23 cellular contexts compared by ENCODE assay signal in genomic region chr14:74911704-74912103, GRCh38. TPM values are rescaled to one million over a fixed set of nuclear protein-coding genes. Genes with fewer than 3 reads are reported as not detected.
DNase-seq lines count a peak whose midpoint lies in the region; ATAC-seq, FAIRE-seq and TF ChIP-seq lines count a peak whose summit lies in the region.
"Had no signal": no experiment of that assay in that cellular context is flagged by ENCODE, and none has a peak within 500 bp of the region (broad histone marks: within the 10 kb centered on the region; RNA-seq: fewer than 3 reads in every experiment).

No MANE protein-coding gene starts in this region.

- no peaks in the 10 kb centered on the region for H3K36me3 Mint-ChIP-seq in activated T-helper 1 cell treated with anti-CD3 and anti-CD28 coated beads, Interleukin-12 subunit alpha, Interleukin-12 subunit beta, Interleukin-2, Interleukin-4 antibody, amounts not matched to agents 30 ng/mL and 10 ng/mL and 1 ng/mL, durations not matched to agents 14 hours and 24 hours and 36 hours (ENCODE audit: low read depth)

- no peaks in the 10 kb centered on the region for H3K27me3 Mint-ChIP-seq in activated T-helper 1 cell treated with anti-CD3 and anti-CD28 coated beads, Interleukin-12 subunit alpha, Interleukin-12 subunit beta, Interleukin-2, Interleukin-4 antibody, amounts not matched to agents 30 ng/mL and 10 ng/mL and 1 ng/mL, durations not matched to agents 14 hours and 24 hours and 36 hours (ENCODE audit: insufficient read depth)
- H3K27me3 Mint-ChIP-seq: B cell had no signal

- in situ Hi-C loops in HepG2 (cut with HindIII; ENCODE audit: extremely low pct_ligation_motif_present, low pct_unique_long_range_greater_than_20kb) = loop anchor here (5.0 kb wide), 1 partner anchor 181 kb away; no protein-coding TSS in a partner anchor

- no peaks in the 10 kb centered on the region for H3K9me2 ChIP-seq in PC-9 (ENCODE audit: insufficient read depth)

- intact Hi-C loops in HepG2 (cut with micrococcal nuclease; ENCODE audit: unreplicated experiment) = no loop called here
- intact Hi-C loops in right lobe of liver (cut with DNase I) = no loop called here
- intact Hi-C loops in PC-9 (cut with micrococcal nuclease; ENCODE audit: unreplicated experiment) = no loop called here
- intact Hi-C loops in activated T-helper 1 cell treated with anti-CD3 and anti-CD28 coated beads, Interleukin-12 subunit alpha, Interleukin-12 subunit beta, Interleukin-2, Interleukin-4 antibody, amounts not matched to agents 30 ng/mL and 10 ng/mL and 1 ng/mL, durations not matched to agents 14 hours and 24 hours and 36 hours (cut with micrococcal nuclease) = no loop called here

- no peak for ATAC-seq in HepG2
- ATAC-seq in right lobe of liver = no peak
- ATAC-seq in foreskin keratinocyte = peak; percentile 29
- ATAC-seq: PC-3 had no signal

- no peak overlapping the region for H3K23ac ChIP-seq in mesendoderm (ENCODE audit: low read length)

- H3K27me3 ChIP-seq in HepG2 (ENCODE audit: control insufficient read depth in 1 of 2, insufficient read depth in 2 of 2, low read length in 2 of 2) = no peaks in the 10 kb centered on the region
- H3K27me3 ChIP-seq in right lobe of liver = no peaks in the 10 kb centered on the region
- no peaks in the 10 kb centered on the region for H3K27me3 ChIP-seq in PC-9 (ENCODE audit: insufficient read depth, low read depth)
- no peaks in the 10 kb centered on the region for H3K27me3 ChIP-seq in foreskin keratinocyte
- H3K27me3 ChIP-seq in mesendoderm (ENCODE audit: insufficient read depth, low read length, poor library complexity) = no peaks in the 10 kb centered on the region

- no peaks in the 10 kb centered on the region for H3K9me3 Mint-ChIP-seq in activated T-helper 1 cell treated with anti-CD3 and anti-CD28 coated beads, Interleukin-12 subunit alpha, Interleukin-12 subunit beta, Interleukin-2, Interleukin-4 antibody, amounts not matched to agents 30 ng/mL and 10 ng/mL and 1 ng/mL, durations not matched to agents 14 hours and 24 hours and 36 hours

- no peaks in the 10 kb centered on the region for H3K36me3 ChIP-seq in HepG2 (replicated peaks in 1 of 2; ENCODE audit: control insufficient read depth in 1 of 2, insufficient read depth in 2 of 2, low read length in 2 of 2)
- H3K36me3 ChIP-seq in right lobe of liver = no peaks in the 10 kb centered on the region
- no peaks in the 10 kb centered on the region for H3K36me3 ChIP-seq in PC-9 (ENCODE audit: low read depth)
- no peaks in the 10 kb centered on the region for H3K36me3 ChIP-seq in mesendoderm (ENCODE audit: control insufficient read depth, insufficient read depth, low read length)

- CTCF ChIA-PET in HepG2 (lab: Yijun Ruan, JAX; ENCODE audit: low intra/inter-chr PET ratio, low total read pairs) (no interaction called here), PC-9 (lab: Charles Lee) (interaction anchor here (0.5 to 1.7 kb wide), 7 partner anchors 15 to 1262 kb away, joined by 3 to 12 read pairs (median 6); no protein-coding TSS in a partner anchor)

- H3K18ac ChIP-seq in mesendoderm (ENCODE audit: low read length) = no peak overlapping the region

- H3K4me3 ChIP-seq in HepG2 (replicated peaks in 1 of 3; ENCODE audit: insufficient read depth in 1 of 3, low read depth in 2 of 3, low read length in 3 of 3) = no peak overlapping the region
- no peak overlapping the region for H3K4me3 ChIP-seq in right lobe of liver
- no peak overlapping the region for H3K4me3 ChIP-seq in PC-9
- H3K4me3 ChIP-seq in mesendoderm (ENCODE audit: low read length) = no peak overlapping the region
- H3K4me3 ChIP-seq: GM23248, SK-N-MC had no signal

- H2AFZ ChIP-seq in HepG2 (ENCODE audit: low read length) (no peak overlapping the region), PC-9 (no peak overlapping the region)
- H2AFZ ChIP-seq: GM23248 had no signal

- no peak overlapping the region for H2BK15ac ChIP-seq in mesendoderm (replicated peaks; ENCODE audit: low read depth)

- H3F3A ChIP-seq in PC-9 (ENCODE audit: insufficient read depth, low read depth) = peaks cover 4% of the 10 kb centered on the region; the same call in 1 of the 2 replicates

- TF ChIP-seq POLR2A in HepG2 (IDR thresholded peaks at IDR 0.05; ENCODE audit: insufficient read depth in 1 of 2, low read depth in 2 of 2, low read length in 2 of 2) = no peak
- TF ChIP-seq POLR2A in right lobe of liver (IDR thresholded peaks at IDR 0.05) = no peak

- POLR2A ChIA-PET in HepG2 (lab: Yijun Ruan, JAX) = interaction anchor here (1.5 kb wide), 1 partner anchor 11 kb away, joined by 5 read pairs; the partner anchor contains the start of gene RPS6KL1
- POLR2A ChIA-PET in PC-9 (lab: Charles Lee; ENCODE audit: unreplicated experiment) = interaction anchor here (0.6 kb wide), 1 partner anchor 107 kb away, joined by 7 read pairs; no protein-coding TSS in a partner anchor

- FAIRE-seq in HepG2 (lab: Jason Lieb, UNC) (no peak), urothelium cell line (lab: Jason Lieb, UNC) (no peak)
- FAIRE-seq: A204.1 had no signal

- no peak overlapping the region for H4K5ac ChIP-seq in mesendoderm (ENCODE audit: low read length)

- no peaks in the 10 kb centered on the region for H4K20me1 ChIP-seq in HepG2 (ENCODE audit: insufficient read depth, low read length)
- H4K20me1 ChIP-seq in PC-9 (ENCODE audit: insufficient read depth) = no peaks in the 10 kb centered on the region

- H3K27ac Mint-ChIP-seq in activated T-helper 1 cell treated with anti-CD3 and anti-CD28 coated beads, Interleukin-12 subunit alpha, Interleukin-12 subunit beta, Interleukin-2, Interleukin-4 antibody, amounts not matched to agents 30 ng/mL and 10 ng/mL and 1 ng/mL, durations not matched to agents 14 hours and 24 hours and 36 hours = no peak overlapping the region
- H3K27ac Mint-ChIP-seq: B cell had no signal

- no TSS peak for BruUV-seq in HepG2 (replicated peaks; lab: Mats Ljungman, UMichigan)
- no TSS peak for BruUV-seq in PC-9 (replicated peaks; lab: Mats Ljungman, UMichigan)

- H3K27ac ChIP-seq in HepG2 (ENCODE audit: extremely low read length, insufficient read depth, low read length) (no peak overlapping the region), right lobe of liver (no peak overlapping the region), PC-9 (no peak overlapping the region), foreskin keratinocyte (no peak overlapping the region), mesendoderm (ENCODE audit: low read depth, low read length) (no peak overlapping the region)
- H3K27ac ChIP-seq: GM23248, SK-N-MC had no signal

- no peak for TF ChIP-seq CTCF in HepG2 (CRISPR knock-in tag; IDR thresholded peaks at IDR 0.05)
- no peak for TF ChIP-seq CTCF in right lobe of liver (IDR thresholded peaks at IDR 0.05)
- TF ChIP-seq CTCF in PC-9 (conservative IDR thresholded peaks at IDR 0.05) = no peak
- TF ChIP-seq CTCF in foreskin keratinocyte (conservative IDR thresholded peaks at IDR 0.05) = no peak

- no peaks in the 10 kb centered on the region for H3K79me1 ChIP-seq in mesendoderm (ENCODE audit: low read length)

- H3K4me1 ChIP-seq in HepG2 (ENCODE audit: insufficient read depth, low read length) (peaks cover 11% of the 10 kb centered on the region; the same call in 1 of the 2 replicates), right lobe of liver (peaks cover 0 to 7% (median 0%) of the 10 kb centered on the region in 4 donors), PC-9 (replicated peaks; ENCODE audit: insufficient read depth) (peaks cover 8% of the 10 kb centered on the region), foreskin keratinocyte (no peaks in the 10 kb centered on the region), mesendoderm (ENCODE audit: control insufficient read depth, low read depth, low read length) (no peaks in the 10 kb centered on the region)

- no peak overlapping the region for H2BK5ac ChIP-seq in mesendoderm (ENCODE audit: low read length)

- TF ChIP-seq RAD21 in HepG2 (CRISPR knock-in tag; IDR thresholded peaks at IDR 0.05) = no peak

- no peak overlapping the region for H2AK5ac ChIP-seq in mesendoderm (ENCODE audit: low read length)

- H3K4me3 Mint-ChIP-seq in activated T-helper 1 cell treated with anti-CD3 and anti-CD28 coated beads, Interleukin-12 subunit alpha, Interleukin-12 subunit beta, Interleukin-2, Interleukin-4 antibody, amounts not matched to agents 30 ng/mL and 10 ng/mL and 1 ng/mL, durations not matched to agents 14 hours and 24 hours and 36 hours = no peak overlapping the region
- H3K4me3 Mint-ChIP-seq: B cell had no signal

- no peak for TF ChIP-seq EP300 in HepG2 (IDR thresholded peaks at IDR 0.05; ENCODE audit: low read depth in 2 of 2, low read length in 2 of 2)
- no peak for TF ChIP-seq EP300 in HepG2 (CRISPR knock-in tag; IDR thresholded peaks at IDR 0.05; ENCODE audit: borderline replicate concordance)

- H3K4me1 Mint-ChIP-seq in activated T-helper 1 cell treated with anti-CD3 and anti-CD28 coated beads, Interleukin-12 subunit alpha, Interleukin-12 subunit beta, Interleukin-2, Interleukin-4 antibody, amounts not matched to agents 30 ng/mL and 10 ng/mL and 1 ng/mL, durations not matched to agents 14 hours and 24 hours and 36 hours (ENCODE audit: low read depth) = no peaks in the 10 kb centered on the region

- no peaks in the 10 kb centered on the region for H3K79me2 ChIP-seq in HepG2 (ENCODE audit: insufficient read depth, low read length)
- no peaks in the 10 kb centered on the region for H3K79me2 ChIP-seq in PC-9 (ENCODE audit: low read depth)
- H3K79me2 ChIP-seq in mesendoderm (ENCODE audit: control insufficient read depth, insufficient read depth, low read length) = no peaks in the 10 kb centered on the region

- no peak overlapping the region for H3K4ac ChIP-seq in mesendoderm (ENCODE audit: low read depth, low read length)

- H3K9ac ChIP-seq in HepG2 (ENCODE audit: insufficient read depth, low read depth, low read length) (no peak overlapping the region), mesendoderm (ENCODE audit: low read length) (no peak overlapping the region)
- H3K9ac ChIP-seq: GM23248 had no signal

- H3K9me3 ChIP-seq in HepG2 (ENCODE audit: low read length) = no peaks in the 10 kb centered on the region
- no peaks in the 10 kb centered on the region for H3K9me3 ChIP-seq in right lobe of liver
- no peaks in the 10 kb centered on the region for H3K9me3 ChIP-seq in PC-9 (ENCODE audit: insufficient read depth, low read depth)

- H3K4me2 ChIP-seq in HepG2 (ENCODE audit: low read depth, low read length) (no peak overlapping the region), PC-9 (peak overlapping the region; percentile 34), mesendoderm (ENCODE audit: low read length) (no peak overlapping the region)

- DNase-seq in HepG2 (ENCODE audit: low spot score) = no peak
- no peak for DNase-seq in right lobe of liver
- DNase-seq in PC-9 = peak; percentile 57 to 64
- no peak for DNase-seq in foreskin keratinocyte
- DNase-seq in urothelium cell line (ENCODE audit: low spot score) = peak; percentile 50
- DNase-seq in mesendoderm = no peak
- no peak for DNase-seq in NCI-H146 (lab: John Stamatoyannopoulos, UW)
- DNase-seq in activated T-helper 1 cell treated with anti-CD3 and anti-CD28 coated beads, Interleukin-12 subunit alpha, Interleukin-12 subunit beta, Interleukin-2, Interleukin-4 antibody, amounts not matched to agents 30 ng/mL and 10 ng/mL and 1 ng/mL, durations not matched to agents 14 hours and 24 hours and 36 hours (ENCODE audit: low spot score) = no peak
- DNase-seq: DMS79, GM23248, HCEC 1CT, Karpas-422, NCI-H1694 treated with DMSO at 0.1 percent for 48 hours, NCI-H2081 treated with DMSO at 0.1 percent for 48 hours, NCI-H446, NCI-H526, PC-3, RPMI8226, SHP77 treated with DMSO at 0.1 percent for 48 hours had no signal

- 44% methylated on average over 3 of the region's 5 CpGs for WGBS in HepG2 (ENCODE audit: low lambda C conversion rate)
- WGBS in right lobe of liver (ENCODE audit: insufficient coverage, low coverage, low lambda C conversion rate, missing lambda C conversion rate) = no CpG with 5 or more reads among the region's 5 CpGs
- no CpG with 5 or more reads among the region's 5 CpGs for WGBS in mesendoderm (ENCODE audit: extremely low coverage, insufficient coverage, low lambda C conversion rate)

- no peak overlapping the region for H3K56ac ChIP-seq in mesendoderm (ENCODE audit: low read length)

- H4K8ac ChIP-seq in mesendoderm (ENCODE audit: low read depth, low read length) = no peak overlapping the region

- no peak overlapping the region for H2BK120ac ChIP-seq in mesendoderm (ENCODE audit: low read depth, low read length)

RNA-seq across cellular contexts. Expression of gene RPS6KL1, which starts 11.4 kb away (rescaled TPM):
- total RNA-seq in HepG2 (2016; rRNA removed; fragmentation: Illumina TruSeq; extraction: Trizol) (8.1 and 11.5 TPM in 2 replicates), right lobe of liver (1 to 10 TPM; 3.9 to 7.9 (median 4.9) TPM), PC-9 (2021) (3.4 and 4.2 TPM in 2 replicates), foreskin keratinocyte (2.8 and 3.1 TPM in 2 replicates)
- total RNA-seq in HepG2 (2016; cell fraction: cytosol; rRNA removed; fragmentation: Illumina TruSeq; extraction: Trizol; ENCODE audit: low read depth) = 2.4 and 2.7 TPM in 2 replicates
- 5.4 and 11.9 TPM in 2 replicates for total RNA-seq in HepG2 (2016; cell fraction: insoluble cytoplasmic fraction; rRNA removed; fragmentation: Illumina TruSeq; extraction: Trizol)
- total RNA-seq in HepG2 (2016; cell fraction: membrane; rRNA removed; fragmentation: Illumina TruSeq; extraction: Trizol) = 6.9 and 7.9 TPM in 2 replicates
- 12.4 and 16.2 TPM in 2 replicates for total RNA-seq in HepG2 (2016; cell fraction: nucleus; rRNA removed; fragmentation: Illumina TruSeq; extraction: Trizol)
- polyA plus RNA-seq in HepG2 (2011; rRNA removed) (6.5 and 10.3 TPM in 2 replicates), foreskin keratinocyte (1.5 and 2.1 TPM in 2 replicates)
- polyA plus RNA-seq in HepG2 (2011; cell fraction: cytosol; rRNA removed) = 3.2 and 3.9 TPM in 2 replicates
- polyA plus RNA-seq in HepG2 (2011; cell fraction: nucleus; rRNA removed) = 23.6 and 25.1 TPM in 2 replicates
- polyA plus RNA-seq in HepG2 (2012) = 4.9 and 11.7 TPM in 2 replicates
- 1.2 and 1.7 TPM in 2 replicates for polyA plus RNA-seq in HepG2 (2016; cell fraction: cytosol; fragmentation: Illumina TruSeq; extraction: Trizol; ENCODE audit: low read depth)
- 3.7 and 6.7 TPM in 2 replicates for polyA plus RNA-seq in HepG2 (2016; cell fraction: insoluble cytoplasmic fraction; fragmentation: Illumina TruSeq; extraction: Trizol; ENCODE audit: low read depth)
- 2.9 and 4.2 TPM in 2 replicates for polyA plus RNA-seq in HepG2 (2016; cell fraction: membrane; fragmentation: Illumina TruSeq; extraction: Trizol; ENCODE audit: low read depth)
- 20.2 and 23.1 TPM in 2 replicates for polyA plus RNA-seq in HepG2 (2016; cell fraction: nucleus; fragmentation: Illumina TruSeq; extraction: Trizol; ENCODE audit: insufficient read depth, low read depth)
- polyA minus RNA-seq in HepG2 (2011; rRNA and poly(A)+ RNA removed; ENCODE audit: low replicate concordance) = 8.7 and 18.6 TPM in 2 replicates
- 2.4 and 3.3 TPM in 2 replicates for polyA minus RNA-seq in HepG2 (2011; cell fraction: cytosol; rRNA and poly(A)+ RNA removed)
- polyA minus RNA-seq in HepG2 (2011; cell fraction: nucleus; rRNA and poly(A)+ RNA removed) = 12.1 and 17.3 TPM in 2 replicates
- polyA plus RNA-seq in mesendoderm (2013, experiment 1 of 2) = 5.1 TPM
- 6.0 TPM for polyA plus RNA-seq in mesendoderm (2013, experiment 2 of 2)
- total RNA-seq in activated T-helper 1 cell treated with anti-CD3 and anti-CD28 coated beads, Interleukin-12 subunit alpha, Interleukin-12 subunit beta, Interleukin-2, Interleukin-4 antibody, amounts not matched to agents 30 ng/mL and 10 ng/mL and 1 ng/mL, durations not matched to agents 14 hours and 24 hours and 36 hours = 10.8 and 11.6 TPM in 2 replicates
- total RNA-seq: M059J had no signal

RNA-seq across cellular contexts. Expression of gene DLST, which starts 30.0 kb away (rescaled TPM):
- 56.5 and 69.9 TPM in 2 replicates for total RNA-seq in HepG2 (2016; rRNA removed; fragmentation: Illumina TruSeq; extraction: Trizol)
- 17.0 and 17.6 TPM in 2 replicates for total RNA-seq in HepG2 (2016; cell fraction: cytosol; rRNA removed; fragmentation: Illumina TruSeq; extraction: Trizol; ENCODE audit: low read depth)
- total RNA-seq in HepG2 (2016; cell fraction: insoluble cytoplasmic fraction; rRNA removed; fragmentation: Illumina TruSeq; extraction: Trizol) = 53.1 and 69.5 TPM in 2 replicates
- 32.7 and 34.6 TPM in 2 replicates for total RNA-seq in HepG2 (2016; cell fraction: membrane; rRNA removed; fragmentation: Illumina TruSeq; extraction: Trizol)
- total RNA-seq in HepG2 (2016; cell fraction: nucleus; rRNA removed; fragmentation: Illumina TruSeq; extraction: Trizol) = 51.4 and 61.7 TPM in 2 replicates
- polyA plus RNA-seq in HepG2 (2011; rRNA removed) = 94.3 and 102 TPM in 2 replicates
- 93.1 and 108 TPM in 2 replicates for polyA plus RNA-seq in HepG2 (2011; cell fraction: cytosol; rRNA removed)
- polyA plus RNA-seq in HepG2 (2011; cell fraction: nucleus; rRNA removed) = 122 and 123 TPM in 2 replicates
- 73.8 and 77.6 TPM in 2 replicates for polyA plus RNA-seq in HepG2 (2012)
- polyA plus RNA-seq in HepG2 (2016; cell fraction: cytosol; fragmentation: Illumina TruSeq; extraction: Trizol; ENCODE audit: low read depth) = 10.6 and 12.2 TPM in 2 replicates
- 80.8 and 82.0 TPM in 2 replicates for polyA plus RNA-seq in HepG2 (2016; cell fraction: insoluble cytoplasmic fraction; fragmentation: Illumina TruSeq; extraction: Trizol; ENCODE audit: low read depth)
- polyA plus RNA-seq in HepG2 (2016; cell fraction: membrane; fragmentation: Illumina TruSeq; extraction: Trizol; ENCODE audit: low read depth) = 19.6 and 22.7 TPM in 2 replicates
- polyA plus RNA-seq in HepG2 (2016; cell fraction: nucleus; fragmentation: Illumina TruSeq; extraction: Trizol; ENCODE audit: insufficient read depth, low read depth) = 113 and 120 TPM in 2 replicates
- 129 and 131 TPM in 2 replicates for polyA minus RNA-seq in HepG2 (2011; rRNA and poly(A)+ RNA removed; ENCODE audit: low replicate concordance)
- polyA minus RNA-seq in HepG2 (2011; cell fraction: cytosol; rRNA and poly(A)+ RNA removed) = 45.5 and 49.7 TPM in 2 replicates
- 71.3 and 89.1 TPM in 2 replicates for polyA minus RNA-seq in HepG2 (2011; cell fraction: nucleus; rRNA and poly(A)+ RNA removed)
- total RNA-seq in right lobe of liver = 100 to 1,000 TPM in 1 of 6 experiments, 10 to 100 TPM in 5; 63.8 to 112 (median 68.8) TPM
- 309 and 320 TPM in 2 replicates for total RNA-seq in PC-9 (2021)
- total RNA-seq in foreskin keratinocyte = 83.2 and 84.3 TPM in 2 replicates
- 64.2 and 66.8 TPM in 2 replicates for polyA plus RNA-seq in foreskin keratinocyte
- 50.0 TPM for polyA plus RNA-seq in mesendoderm (2013, experiment 1 of 2)
- polyA plus RNA-seq in mesendoderm (2013, experiment 2 of 2) = 52.5 TPM
- total RNA-seq in activated T-helper 1 cell treated with anti-CD3 and anti-CD28 coated beads, Interleukin-12 subunit alpha, Interleukin-12 subunit beta, Interleukin-2, Interleukin-4 antibody, amounts not matched to agents 30 ng/mL and 10 ng/mL and 1 ng/mL, durations not matched to agents 14 hours and 24 hours and 36 hours = 98.9 and 107 TPM in 2 replicates

RNA-seq across cellular contexts. Expression of gene PROX2, which starts 35.8 kb away (rescaled TPM):
- not detected in 2 replicates for total RNA-seq in HepG2 (2016; rRNA removed; fragmentation: Illumina TruSeq; extraction: Trizol)
- total RNA-seq in HepG2 (2016; cell fraction: cytosol; rRNA removed; fragmentation: Illumina TruSeq; extraction: Trizol; ENCODE audit: low read depth) = not detected in 2 replicates
- not detected in 2 replicates for total RNA-seq in HepG2 (2016; cell fraction: insoluble cytoplasmic fraction; rRNA removed; fragmentation: Illumina TruSeq; extraction: Trizol)
- total RNA-seq in HepG2 (2016; cell fraction: membrane; rRNA removed; fragmentation: Illumina TruSeq; extraction: Trizol) = not detected in 2 replicates
- not detected in 2 replicates for total RNA-seq in HepG2 (2016; cell fraction: nucleus; rRNA removed; fragmentation: Illumina TruSeq; extraction: Trizol)
- not detected in 2 replicates for polyA plus RNA-seq in HepG2 (2011; rRNA removed)
- polyA plus RNA-seq in HepG2 (2011; cell fraction: cytosol; rRNA removed) = not detected in 2 replicates
- not detected in 2 replicates for polyA plus RNA-seq in HepG2 (2011; cell fraction: nucleus; rRNA removed)
- polyA plus RNA-seq in HepG2 (2012) = 0.47 and 0.59 TPM in 2 replicates
- not detected in 2 replicates for polyA plus RNA-seq in HepG2 (2016; cell fraction: cytosol; fragmentation: Illumina TruSeq; extraction: Trizol; ENCODE audit: low read depth)
- polyA plus RNA-seq in HepG2 (2016; cell fraction: insoluble cytoplasmic fraction; fragmentation: Illumina TruSeq; extraction: Trizol; ENCODE audit: low read depth) = not detected in 2 replicates
- polyA plus RNA-seq in HepG2 (2016; cell fraction: membrane; fragmentation: Illumina TruSeq; extraction: Trizol; ENCODE audit: low read depth) = not detected in 2 replicates
- polyA plus RNA-seq in HepG2 (2016; cell fraction: nucleus; fragmentation: Illumina TruSeq; extraction: Trizol; ENCODE audit: insufficient read depth, low read depth) = not detected in 2 replicates
- polyA minus RNA-seq in HepG2 (2011; rRNA and poly(A)+ RNA removed; ENCODE audit: low replicate concordance) = not detected in 2 replicates
- polyA minus RNA-seq in HepG2 (2011; cell fraction: cytosol; rRNA and poly(A)+ RNA removed) = not detected in 2 replicates
- not detected in 2 replicates for polyA minus RNA-seq in HepG2 (2011; cell fraction: nucleus; rRNA and poly(A)+ RNA removed)
- not detected for total RNA-seq in right lobe of liver
- not detected in 2 replicates for total RNA-seq in PC-9 (2021)
- total RNA-seq in foreskin keratinocyte = not detected in 2 replicates
- polyA plus RNA-seq in foreskin keratinocyte = not detected in 2 replicates
- polyA plus RNA-seq in mesendoderm (2013, experiment 1 of 2) = 0.01 TPM
- 0.04 TPM for polyA plus RNA-seq in mesendoderm (2013, experiment 2 of 2)
- not detected in 2 replicates for total RNA-seq in activated T-helper 1 cell treated with anti-CD3 and anti-CD28 coated beads, Interleukin-12 subunit alpha, Interleukin-12 subunit beta, Interleukin-2, Interleukin-4 antibody, amounts not matched to agents 30 ng/mL and 10 ng/mL and 1 ng/mL, durations not matched to agents 14 hours and 24 hours and 36 hours
- total RNA-seq: GM23248, M059J, PC-3 had no signal

RNA-seq across cellular contexts. Expression of gene PGF, which starts 43.7 kb away (rescaled TPM):
- total RNA-seq in HepG2 (2016; rRNA removed; fragmentation: Illumina TruSeq; extraction: Trizol) (20.3 and 27.5 TPM in 2 replicates), right lobe of liver (1 to 10 TPM in 5 of 6 experiments, under 1 TPM in 1; 0.55 to 4.2 (median 2.1) TPM), PC-9 (2021) (8.9 and 11.7 TPM in 2 replicates), foreskin keratinocyte (28.8 and 31.5 TPM in 2 replicates)
- total RNA-seq in HepG2 (2016; cell fraction: cytosol; rRNA removed; fragmentation: Illumina TruSeq; extraction: Trizol; ENCODE audit: low read depth) = 13.0 and 16.2 TPM in 2 replicates
- 17.4 and 28.0 TPM in 2 replicates for total RNA-seq in HepG2 (2016; cell fraction: insoluble cytoplasmic fraction; rRNA removed; fragmentation: Illumina TruSeq; extraction: Trizol)
- total RNA-seq in HepG2 (2016; cell fraction: membrane; rRNA removed; fragmentation: Illumina TruSeq; extraction: Trizol) = 29.3 and 35.9 TPM in 2 replicates
- total RNA-seq in HepG2 (2016; cell fraction: nucleus; rRNA removed; fragmentation: Illumina TruSeq; extraction: Trizol) = 17.6 and 20.1 TPM in 2 replicates
- polyA plus RNA-seq in HepG2 (2011; rRNA removed) (10.7 and 15.9 TPM in 2 replicates), foreskin keratinocyte (29.1 and 31.7 TPM in 2 replicates)
- polyA plus RNA-seq in HepG2 (2011; cell fraction: cytosol; rRNA removed) = 10.4 and 12.8 TPM in 2 replicates
- polyA plus RNA-seq in HepG2 (2011; cell fraction: nucleus; rRNA removed) = 16.7 and 17.3 TPM in 2 replicates
- 12.1 and 22.6 TPM in 2 replicates for polyA plus RNA-seq in HepG2 (2012)
- polyA plus RNA-seq in HepG2 (2016; cell fraction: cytosol; fragmentation: Illumina TruSeq; extraction: Trizol; ENCODE audit: low read depth) = 11.5 and 14.9 TPM in 2 replicates
- polyA plus RNA-seq in HepG2 (2016; cell fraction: insoluble cytoplasmic fraction; fragmentation: Illumina TruSeq; extraction: Trizol; ENCODE audit: low read depth) = 21.6 and 21.8 TPM in 2 replicates
- polyA plus RNA-seq in HepG2 (2016; cell fraction: membrane; fragmentation: Illumina TruSeq; extraction: Trizol; ENCODE audit: low read depth) = 24.0 and 29.9 TPM in 2 replicates
- polyA plus RNA-seq in HepG2 (2016; cell fraction: nucleus; fragmentation: Illumina TruSeq; extraction: Trizol; ENCODE audit: insufficient read depth, low read depth) = 31.6 and 33.1 TPM in 2 replicates
- 0.12 and 15.6 TPM in 2 replicates for polyA minus RNA-seq in HepG2 (2011; rRNA and poly(A)+ RNA removed; ENCODE audit: low replicate concordance)
- polyA minus RNA-seq in HepG2 (2011; cell fraction: cytosol; rRNA and poly(A)+ RNA removed) = 9.2 and 10.9 TPM in 2 replicates
- polyA minus RNA-seq in HepG2 (2011; cell fraction: nucleus; rRNA and poly(A)+ RNA removed) = 12.9 and 21.1 TPM in 2 replicates
- 1.2 TPM for polyA plus RNA-seq in mesendoderm (2013, experiment 1 of 2)
- 1.3 TPM for polyA plus RNA-seq in mesendoderm (2013, experiment 2 of 2)
- 0.22 and 0.41 TPM in 2 replicates for total RNA-seq in activated T-helper 1 cell treated with anti-CD3 and anti-CD28 coated beads, Interleukin-12 subunit alpha, Interleukin-12 subunit beta, Interleukin-2, Interleukin-4 antibody, amounts not matched to agents 30 ng/mL and 10 ng/mL and 1 ng/mL, durations not matched to agents 14 hours and 24 hours and 36 hours

Comparison
In these comparisons a context has a peak if more than half of its experiments do, and no peak if none do; other contexts are left out.
1. DNase-seq: peak in PC-9 (2 of 2) and urothelium cell line (single experiment); none in HepG2 (single experiment), right lobe of liver (0 of 3), foreskin keratinocyte (0 of 2), mesendoderm (single experiment), NCI-H146 (single experiment) and activated T-helper 1 cell treated with anti-CD3 and anti-CD28 coated beads, Interleukin-12 subunit alpha, Interleukin-12 subunit beta, Interleukin-2, Interleukin-4 antibody, amounts not matched to agents 30 ng/mL and 10 ng/mL and 1 ng/mL, durations not matched to agents 14 hours and 24 hours and 36 hours (single experiment).